8 cellular contexts compared by ENCODE assay signal in genomic region chr20:44080646-44081267, GRCh38.
DNase-seq lines count a peak whose midpoint lies in the region; ATAC-seq and TF ChIP-seq lines count a peak whose summit lies in the region.

No MANE protein-coding gene starts in this region.

- no peaks in the 10 kb centered on the region for H3K36me3 ChIP-seq in tibial artery

- ATAC-seq in GM19467 (IDR thresholded peaks at IDR 0.05; ENCODE audit: unreplicated experiment) (peak; percentile 81), foreskin keratinocyte (peak; percentile 80), omental fat pad (ENCODE audit: low FRiP score) (peak; percentile 74)

- intact Hi-C loops in tibial artery (cut with DNase I; ENCODE audit: low total_unique reads) = loop anchor here (1.0 kb wide), 1 partner anchor 330 kb away; no protein-coding TSS in a partner anchor

- no peak overlapping the region for H3K4me3 ChIP-seq in tibial artery

- H3K9me3 ChIP-seq in tibial artery = no peaks in the 10 kb centered on the region

- peaks cover 3% of the 10 kb centered on the region for H3K27me3 ChIP-seq in foreskin keratinocyte
- H3K27me3 ChIP-seq in tibial artery = no peaks in the 10 kb centered on the region

- DNase-seq in Kasumi-1 (lab: John Stamatoyannopoulos, UW) (peak; percentile 75 to 76), RKO (ENCODE audit: low spot score) (peak; percentile 81), foreskin keratinocyte (peak in 1 of 2 donors; percentile 57), omental fat pad (ENCODE audit: low spot score) (peak; percentile 66), tibial artery (peak in 1 of 2 donors; percentile 76)
- peak; percentile 60 to 61 for DNase-seq in activated T-helper 1 cell treated with anti-CD3 and anti-CD28 coated beads, Interleukin-2, amount 50 U/mL, for 16 hours (ENCODE audit: low read depth in 1 of 2, low spot score in 1 of 2)

- H3K4me1 ChIP-seq in foreskin keratinocyte (no peaks in the 10 kb centered on the region), tibial artery (peaks cover 0 to 4% (median 0%) of the 10 kb centered on the region in 4 donors)

- TF ChIP-seq CTCF in C4-2B (conservative IDR thresholded peaks at IDR 0.05) (peak; percentile 97), foreskin keratinocyte (conservative IDR thresholded peaks at IDR 0.05) (peak; percentile 97), omental fat pad (IDR thresholded peaks at IDR 0.05) (peak in 2 of 3 donors; percentile 86 to 94), tibial artery (IDR thresholded peaks at IDR 0.05) (peak; percentile 97)

- H3K27ac ChIP-seq in C4-2B (no peak overlapping the region), foreskin keratinocyte (no peak overlapping the region), tibial artery (no peak overlapping the region)
